In the genomic region with DNA sequence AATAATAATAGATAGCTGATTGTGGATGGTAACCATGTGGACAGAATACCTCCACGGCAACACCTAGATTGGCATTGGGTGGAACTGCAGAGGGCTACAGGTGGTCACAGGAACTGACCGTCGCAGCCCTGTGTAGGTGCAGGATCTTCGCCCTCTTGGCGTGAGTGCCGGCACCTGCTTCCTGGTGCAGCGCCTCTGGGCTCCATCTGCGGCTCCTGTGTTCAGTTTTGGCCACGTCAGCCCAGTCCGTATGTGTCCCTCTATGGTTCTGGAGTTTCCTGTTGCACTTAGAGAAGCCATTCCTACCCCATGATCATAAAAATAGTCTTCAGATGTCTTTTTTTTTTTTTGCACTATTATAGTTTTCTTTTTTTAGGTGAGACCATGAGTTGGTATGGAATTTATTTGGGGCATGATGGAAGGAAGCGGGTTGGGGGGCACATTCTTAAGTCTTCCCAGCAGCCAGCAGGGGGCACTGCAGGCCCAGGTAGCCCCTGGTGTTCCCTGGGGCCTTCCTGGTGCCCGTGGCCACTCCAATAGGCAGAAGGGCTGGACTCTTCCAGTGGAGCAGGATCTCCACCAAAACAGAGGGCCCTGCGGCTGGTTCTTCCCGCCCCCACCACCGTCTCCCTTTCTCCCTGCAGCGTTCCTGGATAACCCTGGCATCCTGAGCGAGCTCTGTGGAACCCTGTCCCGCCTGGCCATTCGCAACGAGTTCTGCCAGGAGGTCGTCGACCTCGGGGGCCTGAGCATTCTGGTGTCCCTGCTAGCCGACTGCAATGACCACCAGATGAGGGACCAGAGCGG, we compare ENCODE assay signal across 8 cellular contexts. TPM values are rescaled to one million over a fixed set of nuclear protein-coding genes. Genes with fewer than 3 reads are reported as not detected.
DNase-seq lines count a peak whose midpoint lies in the region; ATAC-seq, FAIRE-seq and TF ChIP-seq lines count a peak whose summit lies in the region.

No MANE protein-coding gene starts in this region.

- 0 out of 2 replicates have a peak, but pooled peaks cover 4% of the 10 kb centered on the region for H4K20me1 ChIP-seq in K562 (replicated peaks; ENCODE audit: control insufficient read depth, insufficient read depth, low read length)

- H3K4me3 Mint-ChIP-seq in T-cell, result no peak overlapping the region

- H3K27me3 ChIP-seq in H7 (ENCODE audit: control insufficient read depth, insufficient read depth, low read length) (no peaks in the 10 kb centered on the region), K562 (ENCODE audit: control insufficient read depth in 2 of 2, insufficient read depth in 2 of 2, low read length in 2 of 2) (no peaks in the 10 kb centered on the region)

- H3K4me1 Mint-ChIP-seq in T-cell, result no peaks in the 10 kb centered on the region

- no peak overlapping the region for H3K4me2 ChIP-seq in K562 (ENCODE audit: insufficient read depth, low read length)

- no peaks in the 10 kb centered on the region for H3K9me3 ChIP-seq in K562 (replicated peaks; ENCODE audit: control insufficient read depth, insufficient read depth, low read depth, low read length)

- H3K36me3 Mint-ChIP-seq in T-cell, result peaks cover 19% of the 10 kb centered on the region

- H3K36me3 ChIP-seq in H7 (replicated peaks; ENCODE audit: control insufficient read depth, insufficient read depth, low read length) (peaks cover 31% of the 10 kb centered on the region), K562 (ENCODE audit: control insufficient read depth, insufficient read depth, low read length) (peaks cover 90% of the 10 kb centered on the region)

- in situ Hi-C loops in K562 (cut with MboI), result no loop called here

- H2AFZ ChIP-seq in K562 (ENCODE audit: low read depth, low read length), result no peak overlapping the region

- H3K27ac ChIP-seq in K562 (ENCODE audit: extremely low read depth, low read depth, low read length), result no peak overlapping the region

- peaks cover 4% of the 10 kb centered on the region for H3K9me1 ChIP-seq in K562 (ENCODE audit: control insufficient read depth, insufficient read depth, low read length)

- CTCF ChIA-PET in T-cell (lab: Charles Lee) (interaction anchor here (0.6 to 1.2 kb wide), 5 partner anchors 57 to 1359 kb away, joined by 3 to 12 read pairs (median 4); no protein-coding TSS in a partner anchor), K562 (lab: Yijun Ruan, JAX; ENCODE audit: low intra/inter-chr PET ratio) (interaction anchor here (0.7 to 3.0 kb wide), 5 partner anchors 59 to 172 kb away, joined by 4 to 20 read pairs (median 9); a partner anchor contains a TSS)

- no TSS peak for BruUV-seq in K562 (replicated peaks; lab: Mats Ljungman, UMichigan)

- no peak for TF ChIP-seq POLR2A in K562 (conservative IDR thresholded peaks at IDR 0.05)

- TF ChIP-seq CTCF in K562 (IDR thresholded peaks at IDR 0.05 in 2 of 3, conservative IDR thresholded peaks at IDR 0.05 in 1 of 3; ENCODE audit: insufficient read depth in 2 of 3, low read depth in 1 of 3, low read length in 3 of 3), result peak; percentile 84 to 93 (median 88)

- H3K27ac Mint-ChIP-seq in T-cell, result no peak overlapping the region

- TF ChIP-seq RAD21 in K562 (CRISPR knock-in tag; conservative IDR thresholded peaks at IDR 0.05 in 1 of 2, IDR thresholded peaks at IDR 0.05 in 1 of 2), result peak; percentile 88 to 94

- H3K4me3 ChIP-seq in H7 (ENCODE audit: insufficient read depth, low read depth, low read length) (no peak overlapping the region), K562 (no peak overlapping the region)

- FAIRE-seq in K562 (lab: Jason Lieb, UNC), result peak; percentile 76

- no peak for TF ChIP-seq EP300 in K562 (IDR thresholded peaks at IDR 0.05; ENCODE audit: low read length)

- POLR2A ChIA-PET in T-cell (lab: Charles Lee) (interaction anchor here in 1 of 2 donors (0.6 kb wide), 1 partner anchor 34 kb away, joined by 3 read pairs; no protein-coding TSS in a partner anchor), K562 (lab: Yijun Ruan, JAX) (interaction anchor here (0.6 to 1.5 kb wide), 5 partner anchors 14 to 1833 kb away, joined by 3 to 4 read pairs (median 3); no protein-coding TSS in a partner anchor)

- no peak overlapping the region; a peak in 1 of 4 replicates for H3K9ac ChIP-seq in K562 (ENCODE audit: insufficient read depth in 1 of 2, low read depth in 2 of 2, low read length in 2 of 2)

- intact Hi-C loops in K562 (cut with micrococcal nuclease), result loop anchor here (1.0 to 10.0 kb wide), 3 partner anchors 59 to 271 kb away; a partner anchor contains a TSS

- WGBS in K562 (ENCODE audit: insufficient coverage, low coverage, missing lambda C conversion rate), result 89% methylated on average over 19 of the region's 25 CpGs

- H3K4me1 ChIP-seq in K562 (replicated peaks in 1 of 2; ENCODE audit: control insufficient read depth in 2 of 2, insufficient read depth in 2 of 2, low read length in 2 of 2), result peaks cover 4 to 51% of the 10 kb centered on the region in 2 experiments; a peak in 4 of 5 replicates

- peaks cover 10% of the 10 kb centered on the region for H3K79me2 ChIP-seq in K562 (ENCODE audit: control insufficient read depth, insufficient read depth, low read length)

- no peaks in the 10 kb centered on the region for H3K9me3 Mint-ChIP-seq in T-cell

- H3K27me3 Mint-ChIP-seq in T-cell, result no peaks in the 10 kb centered on the region

- ATAC-seq in T-cell (replicated peaks in 1 of 4), result peak; percentile 56 to 84 (median 70)
- peak; percentile 86 for ATAC-seq in K562
- no peak for ATAC-seq in GM19463 (IDR thresholded peaks at IDR 0.05; ENCODE audit: unreplicated experiment)
- ATAC-seq in HG02852 (IDR thresholded peaks at IDR 0.05; ENCODE audit: unreplicated experiment), result no peak

- DNase-seq in AG20443 (ENCODE audit: low spot score) (peak; percentile 68), H7 (peak; percentile 95), T-cell (peak in 31 of 34 experiments; percentile 24 to 72 (median 51)), K562 (ENCODE audit: extremely low read depth in 1 of 4, low spot score in 3 of 4) (peak; percentile 72 to 83 (median 76)), iPS-NIHi7 (ENCODE audit: extremely low spot score) (peak; percentile 87)
- peak; percentile 38 for DNase-seq in stimulated activated CD4-positive, alpha-beta T cell treated with anti-CD3 and anti-CD28 coated beads, Interleukin-1b, Interleukin-23, amount 100 ng/mL, for 48 hours

RNA-seq across cellular contexts. Expression of a gene that starts 10.1 kb away (rescaled TPM):
- 4.8 and 8.0 TPM in 2 replicates for total RNA-seq in H7 (2014; rRNA removed; shearing (Covaris generic))
- total RNA-seq in T-cell, result 10 to 100 TPM; 24.9 to 35.0 (median 30.5) TPM
- total RNA-seq in K562 (2011; cell fraction: chromatin; rRNA removed; ENCODE audit: low replicate concordance), result 32.0 and 85.4 TPM in 2 replicates
- total RNA-seq in K562 (2011; cell fraction: nucleolus; rRNA removed), result 50.1 and 57.7 TPM in 2 replicates
- 45.2 and 57.4 TPM in 2 replicates for total RNA-seq in K562 (2011; cell fraction: nucleoplasm; rRNA removed)
- total RNA-seq in K562 (2014; rRNA removed), result 14.1 and 15.1 TPM in 2 replicates
- total RNA-seq in K562 (2014; rRNA removed; fragmentation: Illumina TruSeq; extraction: Trizol), result 7.9 and 10.5 TPM in 2 replicates
- total RNA-seq in K562 (2015; rRNA removed; fragmentation: Illumina TruSeq; extraction: Trizol), result 8.7 and 9.9 TPM in 2 replicates
- total RNA-seq in K562 (2021), result 30.2 and 32.2 TPM in 2 replicates
- polyA plus RNA-seq in K562 (2011; rRNA removed), result 17.0 and 19.4 TPM in 2 replicates
- 21.5 and 36.4 TPM in 2 replicates for polyA plus RNA-seq in K562 (2011; cell fraction: cytosol; rRNA removed)
- polyA plus RNA-seq in K562 (2011; cell fraction: nucleus; rRNA removed), result 66.0 and 91.7 TPM in 2 replicates
- polyA plus RNA-seq in K562 (2012), result 17.8 and 23.7 TPM in 2 replicates
- 16.4 and 23.3 TPM in 2 replicates for polyA plus RNA-seq in K562 (2014; fragmentation: Illumina TruSeq; extraction: Trizol)
- polyA plus RNA-seq in K562 (2014; fragmentation: Nextera tagmentation; extraction: Ambion mirVana), result 1 to 10 TPM in 1 of 2 experiments, under 1 TPM in 1; 0.59 to 2.0 TPM
- 24.7 and 25.5 TPM in 2 replicates for polyA plus RNA-seq in K562 (2014; rRNA removed)
- polyA minus RNA-seq in K562 (2011; rRNA and poly(A)+ RNA removed), result 6.5 and 10.2 TPM in 2 replicates
- polyA minus RNA-seq in K562 (2011; cell fraction: cytosol; rRNA and poly(A)+ RNA removed), result 11.4 and 14.1 TPM in 2 replicates
- 13.1 and 13.3 TPM in 2 replicates for polyA minus RNA-seq in K562 (2011; cell fraction: nucleus; rRNA and poly(A)+ RNA removed)

RNA-seq across cellular contexts. Expression of a gene that starts 20.3 kb away (rescaled TPM):
- total RNA-seq in H7 (2014; rRNA removed; shearing (Covaris generic)), result 69.4 and 100.0 TPM in 2 replicates
- total RNA-seq in T-cell (10 to 100 TPM; 12.8 to 22.7 (median 18.7) TPM), K562 (2014; rRNA removed) (93.4 and 116 TPM in 2 replicates), K562 (2014; rRNA removed; fragmentation: Illumina TruSeq; extraction: Trizol) (25.9 and 40.9 TPM in 2 replicates), K562 (2015; rRNA removed; fragmentation: Illumina TruSeq; extraction: Trizol) (62.3 and 63.9 TPM in 2 replicates), K562 (2021) (69.2 and 73.4 TPM in 2 replicates)
- total RNA-seq in K562 (2011; cell fraction: chromatin; rRNA removed; ENCODE audit: low replicate concordance), result 30.4 and 88.7 TPM in 2 replicates
- 63.9 and 75.1 TPM in 2 replicates for total RNA-seq in K562 (2011; cell fraction: nucleolus; rRNA removed)
- 40.5 and 41.2 TPM in 2 replicates for total RNA-seq in K562 (2011; cell fraction: nucleoplasm; rRNA removed)
- polyA plus RNA-seq in K562 (2011; rRNA removed) (38.1 and 47.1 TPM in 2 replicates), K562 (2014; fragmentation: Illumina TruSeq; extraction: Trizol) (63.6 and 75.5 TPM in 2 replicates), K562 (2014; fragmentation: Nextera tagmentation; extraction: Ambion mirVana) (1 to 10 TPM; 2.1 to 5.4 TPM), K562 (2014; rRNA removed) (65.4 and 76.3 TPM in 2 replicates)
- 48.2 and 88.3 TPM in 2 replicates for polyA plus RNA-seq in K562 (2011; cell fraction: cytosol; rRNA removed)
- 48.6 and 65.2 TPM in 2 replicates for polyA plus RNA-seq in K562 (2011; cell fraction: nucleus; rRNA removed)
- 53.4 and 54.5 TPM in 2 replicates for polyA plus RNA-seq in K562 (2012)
- polyA minus RNA-seq in K562 (2011; rRNA and poly(A)+ RNA removed), result 23.4 and 39.5 TPM in 2 replicates
- polyA minus RNA-seq in K562 (2011; cell fraction: cytosol; rRNA and poly(A)+ RNA removed), result 50.9 and 61.3 TPM in 2 replicates
- 25.5 and 25.7 TPM in 2 replicates for polyA minus RNA-seq in K562 (2011; cell fraction: nucleus; rRNA and poly(A)+ RNA removed)

RNA-seq across cellular contexts. Expression of a gene that starts 20.4 kb away (rescaled TPM):
- 54.5 and 79.0 TPM in 2 replicates for total RNA-seq in H7 (2014; rRNA removed; shearing (Covaris generic))
- total RNA-seq in T-cell (100 to 1,000 TPM; 114 to 139 (median 119) TPM), K562 (2014; rRNA removed) (50.6 and 61.7 TPM in 2 replicates), K562 (2014; rRNA removed; fragmentation: Illumina TruSeq; extraction: Trizol) (63.1 and 70.8 TPM in 2 replicates), K562 (2015; rRNA removed; fragmentation: Illumina TruSeq; extraction: Trizol) (60.5 and 61.8 TPM in 2 replicates), K562 (2021) (96.4 and 97.5 TPM in 2 replicates)
- 383 and 414 TPM in 2 replicates for total RNA-seq in K562 (2011; cell fraction: chromatin; rRNA removed; ENCODE audit: low replicate concordance)
- total RNA-seq in K562 (2011; cell fraction: nucleolus; rRNA removed), result 210 and 215 TPM in 2 replicates
- 214 and 219 TPM in 2 replicates for total RNA-seq in K562 (2011; cell fraction: nucleoplasm; rRNA removed)
- polyA plus RNA-seq in K562 (2011; rRNA removed) (101 and 135 TPM in 2 replicates), K562 (2014; fragmentation: Illumina TruSeq; extraction: Trizol) (82.8 and 89.9 TPM in 2 replicates), K562 (2014; fragmentation: Nextera tagmentation; extraction: Ambion mirVana) (10 to 100 TPM; 13.1 to 22.6 TPM), K562 (2014; rRNA removed) (93.0 and 120 TPM in 2 replicates)
- 49.7 and 83.6 TPM in 2 replicates for polyA plus RNA-seq in K562 (2011; cell fraction: cytosol; rRNA removed)
- 318 and 368 TPM in 2 replicates for polyA plus RNA-seq in K562 (2011; cell fraction: nucleus; rRNA removed)
- 73.8 and 103 TPM in 2 replicates for polyA plus RNA-seq in K562 (2012)
- 58.5 and 77.2 TPM in 2 replicates for polyA minus RNA-seq in K562 (2011; rRNA and poly(A)+ RNA removed)
- polyA minus RNA-seq in K562 (2011; cell fraction: cytosol; rRNA and poly(A)+ RNA removed), result 32.1 and 32.5 TPM in 2 replicates
- polyA minus RNA-seq in K562 (2011; cell fraction: nucleus; rRNA and poly(A)+ RNA removed), result 80.9 and 135 TPM in 2 replicates

Comparison
In these comparisons a context has a peak if more than half of its experiments do, and no peak if none do; other contexts are left out.
1. DNase-seq: peak in every context shown above with its lines; median percentile 95 in H7; 87 in iPS-NIHi7; 76 in K562; 68 in AG20443; 51 in T-cell; 38 in stimulated activated CD4-positive, alpha-beta T cell treated with anti-CD3 and anti-CD28 coated beads, Interleukin-1b, Interleukin-23, amount 100 ng/mL, for 48 hours.
2. ATAC-seq: peak in T-cell (4 of 4) and K562 (single experiment); none in GM19463 (single experiment) and HG02852 (single experiment).